In genomic region chrX:120251471-120252011, GRCh38 we compare ENCODE assay signal across 8 cellular contexts. TPM values are rescaled to one million over a fixed set of nuclear protein-coding genes. Genes with fewer than 3 reads are reported as not detected.
DNase-seq lines count a peak whose midpoint lies in the region; ATAC-seq, FAIRE-seq and TF ChIP-seq lines count a peak whose summit lies in the region.

No MANE protein-coding gene starts in this region.

- peak overlapping the region; percentile 95 to 98 (median 97) for H3K4me3 Mint-ChIP-seq in brain

- peaks cover 14% of the 10 kb centered on the region for H3K27me3 Mint-ChIP-seq in brain

- peaks cover 16% of the 10 kb centered on the region for H3K36me3 ChIP-seq in SJSA1
- peaks cover 0 to 5% of the 10 kb centered on the region in 2 donors for H3K36me3 ChIP-seq in small intestine (ENCODE audit: control insufficient read depth in 2 of 2, insufficient read depth in 2 of 2, low read length in 2 of 2)

- peaks cover 3% of the 10 kb centered on the region; the same call in 1 of the 2 replicates for H3K4me1 ChIP-seq in SJSA1 (replicated peaks)
- H3K4me1 ChIP-seq in small intestine (ENCODE audit: control insufficient read depth in 2 of 2, insufficient read depth in 1 of 2, low read depth in 1 of 2, low read length in 1 of 2) = no peaks in the 10 kb centered on the region

- CTCF ChIA-PET in HEK293T (lab: Yijun Ruan, JAX) = interaction anchor here (0.7 kb wide), 1 partner anchor 201 kb away, joined by 3 read pairs; no protein-coding TSS in a partner anchor

- ATAC-seq in GM18907 (IDR thresholded peaks at IDR 0.05; ENCODE audit: unreplicated experiment) = no peak

- FAIRE-seq in small intestine (lab: Jason Lieb, UNC) = no peak

- DNase-seq in CD1c-positive myeloid dendritic cell (ENCODE audit: extremely low spot score) (peak; percentile 20), HEK293T (ENCODE audit: extremely low spot score) (peak; percentile 31), SJSA1 (ENCODE audit: low read depth in 1 of 2, low spot score in 2 of 2) (peak in 1 of 2 experiments; percentile 28), iPS-NIHi7 (ENCODE audit: extremely low spot score) (peak; percentile 20), small intestine (peak; percentile 48), foreskin melanocyte (no peak)

- POLR2A ChIA-PET in HEK293T (lab: Yijun Ruan, JAX) = interaction anchor here (0.8 to 2.6 kb wide), 6 partner anchors 9 to 58 kb away, joined by 3 to 12 read pairs (median 5); no protein-coding TSS in a partner anchor

- H3K4me1 Mint-ChIP-seq in brain = peaks cover 38% of the 10 kb centered on the region

- H3K4me3 ChIP-seq in SJSA1 = peak overlapping the region; percentile 72
- peak overlapping the region; percentile 50 to 60 for H3K4me3 ChIP-seq in small intestine (ENCODE audit: low read depth in 1 of 2, low read length in 2 of 2)

- TF ChIP-seq CTCF in brain (conservative IDR thresholded peaks at IDR 0.05) = no peak

- peak overlapping the region; percentile 86 to 97 (median 96) for H3K27ac Mint-ChIP-seq in brain

- H3K27me3 ChIP-seq in SJSA1 (replicated peaks) (no peaks in the 10 kb centered on the region), small intestine (ENCODE audit: control insufficient read depth in 2 of 2, insufficient read depth in 2 of 2, low read length in 2 of 2) (no peaks in the 10 kb centered on the region)

- peaks cover 30% of the 10 kb centered on the region for H3K36me3 Mint-ChIP-seq in brain

- H3K9me3 Mint-ChIP-seq in brain = no peaks in the 10 kb centered on the region

- H3K27ac ChIP-seq in SJSA1 = peak overlapping the region; percentile 72
- peak overlapping the region; percentile 82 to 97 for H3K27ac ChIP-seq in small intestine (ENCODE audit: low read depth in 1 of 2, low read length in 1 of 2)

- 1 to 42% (median 15%) methylated on average over 28 of the region's 28 CpGs for WGBS in small intestine, 3 donors

- no peaks in the 10 kb centered on the region for H3K9me3 ChIP-seq in SJSA1 (replicated peaks)
- H3K9me3 ChIP-seq in small intestine (ENCODE audit: control insufficient read depth, low read depth) = no peaks in the 10 kb centered on the region

TF ChIP-seq in HEK293T, 16 proteins besides CTCF, POLR2A, EP300 and RAD21:
- TF ChIP-seq HDGF (IDR thresholded peaks at IDR 0.05; ENCODE audit: borderline replicate concordance) = no peak
- TF ChIP-seq SP1 (IDR thresholded peaks at IDR 0.05) = no peak
- TF ChIP-seq FOXA1 (IDR thresholded peaks at IDR 0.05) = no peak
- TF ChIP-seq L3MBTL2 (conservative IDR thresholded peaks at IDR 0.05) = peak; percentile 34

RNA-seq across cellular contexts. Expression of gene ZBTB33, which starts 0.9 kb away (rescaled TPM):
- 14.2 and 14.3 TPM in 2 replicates for total RNA-seq in SJSA1 (2014; rRNA removed; shearing (Covaris generic))
- polyA plus RNA-seq in brain (ENCODE audit: insufficient read depth, low read depth, low replicate concordance) (8.5 TPM), small intestine (1 to 10 TPM; 3.8 to 5.8 (median 4.3) TPM)

RNA-seq across cellular contexts. Expression of gene TMEM255A, which starts 59.7 kb away (rescaled TPM):
- 0.16 TPM in 1 of 2 replicates, not detected in the other for total RNA-seq in SJSA1 (2014; rRNA removed; shearing (Covaris generic))
- 1.4 TPM for polyA plus RNA-seq in brain (ENCODE audit: insufficient read depth, low read depth, low replicate concordance)
- polyA plus RNA-seq in small intestine = 1 to 10 TPM in 1 of 3 donors, under 1 TPM in 1, not detected in 1; 0.27 to 1.7 TPM
